In genomic region chr1:151972533-151973270, GRCh38 we compare ENCODE assay signal across 9 cellular contexts. TPM values are rescaled to one million over a fixed set of nuclear protein-coding genes. Genes with fewer than 3 reads are reported as not detected.
DNase-seq lines count a peak whose midpoint lies in the region; ATAC-seq and TF ChIP-seq lines count a peak whose summit lies in the region.
"Had no signal": no experiment of that assay in that cellular context is flagged by ENCODE, and none has a peak within 500 bp of the region (broad histone marks: within the 10 kb centered on the region; RNA-seq: fewer than 3 reads in every experiment).

No MANE protein-coding gene starts in this region.

- H3K9me3 Mint-ChIP-seq in naive thymus-derived CD4-positive, alpha-beta T cell: no peaks in the 10 kb centered on the region

- no peak overlapping the region for H3K27ac Mint-ChIP-seq in naive thymus-derived CD4-positive, alpha-beta T cell

- peaks cover 0 to 17% (median 0%) of the 10 kb centered on the region in 5 donors for H3K27me3 Mint-ChIP-seq in naive thymus-derived CD4-positive, alpha-beta T cell

- no peak overlapping the region for H3K4me3 ChIP-seq in choroid plexus epithelial cell (ENCODE audit: low read depth, low read length)
- H3K4me3 ChIP-seq in naive thymus-derived CD4-positive, alpha-beta T cell (ENCODE audit: low read length): no peak overlapping the region
- H3K4me3 ChIP-seq: BLaER1 had no signal

- POLR2A ChIA-PET in naive thymus-derived CD4-positive, alpha-beta T cell (lab: Charles Lee): no interaction called here

- no peak for TF ChIP-seq CTCF in choroid plexus epithelial cell (conservative IDR thresholded peaks at IDR 0.05; ENCODE audit: low read depth, low read length)

- H3K9me3 ChIP-seq in naive thymus-derived CD4-positive, alpha-beta T cell (ENCODE audit: control insufficient read depth in 2 of 3, low read length in 3 of 3): no peaks in the 10 kb centered on the region
- H3K9me3 ChIP-seq: BLaER1 had no signal

- CTCF ChIA-PET in naive thymus-derived CD4-positive, alpha-beta T cell (lab: Charles Lee): interaction anchor here (11.1 kb wide), 1 partner anchor 28 kb away, joined by 205 read pairs; no protein-coding TSS in a partner anchor

- H3K4me3 Mint-ChIP-seq in naive thymus-derived CD4-positive, alpha-beta T cell: no peak overlapping the region

- peaks cover 4 to 5% of the 10 kb centered on the region in 2 donors for H3K4me1 ChIP-seq in naive thymus-derived CD4-positive, alpha-beta T cell (ENCODE audit: control insufficient read depth in 2 of 2, insufficient read depth in 2 of 2, low read length in 2 of 2)

- H3K4me1 Mint-ChIP-seq in naive thymus-derived CD4-positive, alpha-beta T cell: peaks cover 5 to 23% (median 6%) of the 10 kb centered on the region in 7 donors

- no peaks in the 10 kb centered on the region for H3K36me3 Mint-ChIP-seq in naive thymus-derived CD4-positive, alpha-beta T cell

- peak; percentile 78 for ATAC-seq in naive thymus-derived CD4-positive, alpha-beta T cell
- ATAC-seq in GM21619 (IDR thresholded peaks at IDR 0.05; ENCODE audit: unreplicated experiment) (no peak), HG03521 (IDR thresholded peaks at IDR 0.05; ENCODE audit: unreplicated experiment) (no peak)

- H3K27me3 ChIP-seq in naive thymus-derived CD4-positive, alpha-beta T cell (ENCODE audit: control insufficient read depth in 2 of 2, insufficient read depth in 2 of 2, low read length in 2 of 2): no peaks in the 10 kb centered on the region
- H3K27me3 ChIP-seq: BLaER1 had no signal

- DNase-seq in NCI-H82 (lab: John Stamatoyannopoulos, UW): peak; percentile 20
- no peak for DNase-seq in NCI-H82 treated with DMSO at 0.1 percent for 48 hours (lab: John Stamatoyannopoulos, UW; ENCODE audit: unreplicated experiment)
- peak; percentile 92 for DNase-seq in RKO (ENCODE audit: low spot score)
- DNase-seq in choroid plexus epithelial cell (ENCODE audit: low read depth): peak; percentile 88
- DNase-seq in naive thymus-derived CD4-positive, alpha-beta T cell: no peak
- no peak for DNase-seq in NCI-H1436 treated with DMSO at 0.1 percent for 48 hours (lab: John Stamatoyannopoulos, UW)

- no peaks in the 10 kb centered on the region for H3K36me3 ChIP-seq in naive thymus-derived CD4-positive, alpha-beta T cell (ENCODE audit: control insufficient read depth in 2 of 3, insufficient read depth in 3 of 3, low read length in 3 of 3)
- H3K36me3 ChIP-seq: BLaER1 had no signal

- intact Hi-C loops in naive thymus-derived CD4-positive, alpha-beta T cell (cut with micrococcal nuclease): loop anchor here in 1 of 2 donors (1.0 kb wide), 1 partner anchor 13 kb away; no protein-coding TSS in a partner anchor

- H3K27ac ChIP-seq in naive thymus-derived CD4-positive, alpha-beta T cell (ENCODE audit: low read depth, low read length): no peak overlapping the region
- H3K27ac ChIP-seq: BLaER1 had no signal

RNA-seq across cellular contexts. Expression of gene S100A10, which starts 21.0 kb away (rescaled TPM):
- total RNA-seq in naive thymus-derived CD4-positive, alpha-beta T cell: 100 to 1,000 TPM; 131 to 361 (median 143) TPM
- polyA plus RNA-seq in naive thymus-derived CD4-positive, alpha-beta T cell: 100 to 1,000 TPM; 458 to 492 TPM

Comparison
In these comparisons a context has a peak if more than half of its experiments do, and no peak if none do; other contexts are left out.
1. DNase-seq: peak in NCI-H82 (single experiment), RKO (single experiment) and choroid plexus epithelial cell (single experiment); none in NCI-H82 treated with DMSO at 0.1 percent for 48 hours (single experiment), naive thymus-derived CD4-positive, alpha-beta T cell (0 of 9) and NCI-H1436 treated with DMSO at 0.1 percent for 48 hours (single experiment).